In genomic region chr12:119980247-119980646, GRCh38 we compare ENCODE assay signal across 19 cellular contexts. TPM values are rescaled to one million over a fixed set of nuclear protein-coding genes. Genes with fewer than 3 reads are reported as not detected.
DNase-seq lines count a peak whose midpoint lies in the region; ATAC-seq, FAIRE-seq and TF ChIP-seq lines count a peak whose summit lies in the region.
"Had no signal": no experiment of that assay in that cellular context is flagged by ENCODE, and none has a peak within 500 bp of the region (broad histone marks: within the 10 kb centered on the region; RNA-seq: fewer than 3 reads in every experiment).

No MANE protein-coding gene starts in this region.

- no peaks in the 10 kb centered on the region for H3K9me3 Mint-ChIP-seq in activated CD8-positive, alpha-beta memory T cell treated with anti-CD3 and anti-CD28 coated beads, Interleukin-2, amount 10 ng/mL, durations not matched to agents 7 days and 5 days (ENCODE audit: low read depth)
- H3K9me3 Mint-ChIP-seq in T-helper 2 cell treated with Interferon-gamma antibody and Interleukin-4, amounts not matched to agents 5 μg/mL and 100 μg/mL, for 36 hours: no peaks in the 10 kb centered on the region
- H3K9me3 Mint-ChIP-seq in activated naive CD8-positive, alpha-beta T cell treated with anti-CD3 and anti-CD28 coated beads, Interleukin-2, amount 50 U/mL, for 24 hours: no peaks in the 10 kb centered on the region

- no peaks in the 10 kb centered on the region for H3K36me3 ChIP-seq in GM23248 (ENCODE audit: low read depth)

- peak; percentile 54 for FAIRE-seq in A549 (lab: Jason Lieb, UNC)
- FAIRE-seq: GM12878, GM18507 had no signal

- TF ChIP-seq CTCF in A549 (IDR thresholded peaks at IDR 0.05): no peak

- peaks cover 21% of the 10 kb centered on the region for H3K27me3 ChIP-seq in GM23248 (replicated peaks; ENCODE audit: insufficient read depth)

- H3K27ac ChIP-seq in A549 (no peak overlapping the region), GM23248 (no peak overlapping the region)
- H3K27ac ChIP-seq: C4-2B had no signal

- no peaks in the 10 kb centered on the region for H3K4me1 ChIP-seq in A549
- no peaks in the 10 kb centered on the region for H3K4me1 ChIP-seq in GM23248 (ENCODE audit: insufficient read depth)

- no peak overlapping the region for H2AFZ ChIP-seq in GM23248

- 2% methylated on average over 1 of the region's 1 CpG for WGBS in A549 (ENCODE audit: missing lambda C conversion rate)
- 7 to 8% methylated on average over 1 of the region's 1 CpG for WGBS in GM23248 (ENCODE audit: low coverage in 1 of 2, low lambda C conversion rate in 2 of 2, missing lambda C conversion rate in 2 of 2), 2 experiments

- H3K9ac ChIP-seq in GM23248: no peak overlapping the region

- no peak for TF ChIP-seq POLR2A in A549 (IDR thresholded peaks at IDR 0.05; ENCODE audit: low read length)

- CTCF ChIA-PET in activated CD8-positive, alpha-beta memory T cell treated with anti-CD3 and anti-CD28 coated beads, Interleukin-2, amount 10 ng/mL, durations not matched to agents 7 days and 5 days (lab: Charles Lee): interaction anchor here (0.6 to 1.0 kb wide), 2 partner anchors 42 to 107 kb away, joined by 3 read pairs; no protein-coding TSS in a partner anchor
- CTCF ChIA-PET in A549 (lab: Yijun Ruan, JAX): interaction anchor here (0.9 kb wide), 1 partner anchor 10 kb away, joined by 3 read pairs; no protein-coding TSS in a partner anchor

- in situ Hi-C loops in GM23248 (cut with MboI): no loop called here

- no peaks in the 10 kb centered on the region for H3K79me2 ChIP-seq in GM23248 (ENCODE audit: insufficient read depth)

- H3K4me1 Mint-ChIP-seq in activated CD8-positive, alpha-beta memory T cell treated with anti-CD3 and anti-CD28 coated beads, Interleukin-2, amount 10 ng/mL, durations not matched to agents 7 days and 5 days: peaks cover 9% of the 10 kb centered on the region
- peaks cover 7% of the 10 kb centered on the region for H3K4me1 Mint-ChIP-seq in T-helper 2 cell treated with Interferon-gamma antibody and Interleukin-4, amounts not matched to agents 5 μg/mL and 100 μg/mL, for 36 hours (ENCODE audit: low read depth)
- peaks cover 17% of the 10 kb centered on the region for H3K4me1 Mint-ChIP-seq in activated naive CD8-positive, alpha-beta T cell treated with anti-CD3 and anti-CD28 coated beads, Interleukin-2, amount 50 U/mL, for 24 hours

- H3K4me2 ChIP-seq in A549 (no peak overlapping the region), GM23248 (ENCODE audit: unreplicated experiment) (no peak overlapping the region)

- H4K20me1 ChIP-seq in GM23248 (ENCODE audit: insufficient read depth): no peaks in the 10 kb centered on the region

- TF ChIP-seq EP300 in A549 (IDR thresholded peaks at IDR 0.05): no peak

- DNase-seq in activated CD8-positive, alpha-beta memory T cell treated with anti-CD3 and anti-CD28 coated beads, Interleukin-2, amount 10 ng/mL, durations not matched to agents 7 days and 5 days: no peak
- DNase-seq in activated CD8-positive, alpha-beta memory T cell treated with anti-CD3 and anti-CD28 coated beads for 24 hours: no peak
- DNase-seq in A549 (ENCODE audit: low read depth in 1 of 2, low spot score in 1 of 2) (no peak), NCI-H524 treated with DMSO at 0.1 percent for 48 hours (lab: John Stamatoyannopoulos, UW) (no peak), GM23248 (no peak)
- peak; percentile 35 for DNase-seq in T-helper 2 cell treated with Interferon-gamma antibody and Interleukin-4, amounts not matched to agents 5 μg/mL and 100 μg/mL, for 36 hours (ENCODE audit: low spot score)
- no peak for DNase-seq in activated naive CD8-positive, alpha-beta T cell treated with anti-CD3 and anti-CD28 coated beads, Interleukin-2, amount 50 U/mL, for 24 hours
- DNase-seq: GDM1, HCEC 1CT, IMR-90, Kasumi-1, MM.1S, NCI-H1092 treated with DMSO at 0.1 percent for 48 hours, NCI-H1694, NCI-H510A treated with DMSO at 0.1 percent for 48 hours had no signal

- H3K9me3 ChIP-seq in A549 (no peaks in the 10 kb centered on the region), GM23248 (ENCODE audit: low read depth) (no peaks in the 10 kb centered on the region)

- no peak overlapping the region for H3K4me3 Mint-ChIP-seq in activated CD8-positive, alpha-beta memory T cell treated with anti-CD3 and anti-CD28 coated beads, Interleukin-2, amount 10 ng/mL, durations not matched to agents 7 days and 5 days
- H3K4me3 Mint-ChIP-seq in T-helper 2 cell treated with Interferon-gamma antibody and Interleukin-4, amounts not matched to agents 5 μg/mL and 100 μg/mL, for 36 hours: no peak overlapping the region
- H3K4me3 Mint-ChIP-seq in activated naive CD8-positive, alpha-beta T cell treated with anti-CD3 and anti-CD28 coated beads, Interleukin-2, amount 50 U/mL, for 24 hours: peak overlapping the region; percentile 42

- H3K36me3 Mint-ChIP-seq in activated CD8-positive, alpha-beta memory T cell treated with anti-CD3 and anti-CD28 coated beads, Interleukin-2, amount 10 ng/mL, durations not matched to agents 7 days and 5 days: no peaks in the 10 kb centered on the region
- no peaks in the 10 kb centered on the region for H3K36me3 Mint-ChIP-seq in T-helper 2 cell treated with Interferon-gamma antibody and Interleukin-4, amounts not matched to agents 5 μg/mL and 100 μg/mL, for 36 hours (ENCODE audit: low read depth)
- H3K36me3 Mint-ChIP-seq in activated naive CD8-positive, alpha-beta T cell treated with anti-CD3 and anti-CD28 coated beads, Interleukin-2, amount 50 U/mL, for 24 hours (ENCODE audit: low read depth): no peaks in the 10 kb centered on the region

- peaks cover 17% of the 10 kb centered on the region for H3K27me3 Mint-ChIP-seq in activated CD8-positive, alpha-beta memory T cell treated with anti-CD3 and anti-CD28 coated beads, Interleukin-2, amount 10 ng/mL, durations not matched to agents 7 days and 5 days
- peaks cover 4% of the 10 kb centered on the region for H3K27me3 Mint-ChIP-seq in T-helper 2 cell treated with Interferon-gamma antibody and Interleukin-4, amounts not matched to agents 5 μg/mL and 100 μg/mL, for 36 hours (ENCODE audit: low read depth)
- peaks cover 14% of the 10 kb centered on the region for H3K27me3 Mint-ChIP-seq in activated naive CD8-positive, alpha-beta T cell treated with anti-CD3 and anti-CD28 coated beads, Interleukin-2, amount 50 U/mL, for 24 hours

- POLR2A ChIA-PET in A549 (lab: Yijun Ruan, JAX): no interaction called here

- H3K27ac Mint-ChIP-seq in activated CD8-positive, alpha-beta memory T cell treated with anti-CD3 and anti-CD28 coated beads, Interleukin-2, amount 10 ng/mL, durations not matched to agents 7 days and 5 days: no peak overlapping the region
- H3K27ac Mint-ChIP-seq in T-helper 2 cell treated with Interferon-gamma antibody and Interleukin-4, amounts not matched to agents 5 μg/mL and 100 μg/mL, for 36 hours: peak overlapping the region; percentile 27
- peak overlapping the region; percentile 83 for H3K27ac Mint-ChIP-seq in activated naive CD8-positive, alpha-beta T cell treated with anti-CD3 and anti-CD28 coated beads, Interleukin-2, amount 50 U/mL, for 24 hours

- peak; percentile 66 for ATAC-seq in activated CD8-positive, alpha-beta memory T cell treated with anti-CD3 and anti-CD28 coated beads, Interleukin-2, amount 10 ng/mL, durations not matched to agents 7 days and 5 days
- no peak for ATAC-seq in A549
- peak; percentile 94 for ATAC-seq in activated naive CD8-positive, alpha-beta T cell treated with anti-CD3 and anti-CD28 coated beads, Interleukin-2, amount 50 U/mL, for 24 hours
- ATAC-seq: GM12878 had no signal

- no peaks in the 10 kb centered on the region for H3K9me2 ChIP-seq in GM23248 (ENCODE audit: insufficient read depth)

- H3F3A ChIP-seq in GM23248 (ENCODE audit: insufficient read depth): no peaks in the 10 kb centered on the region

- H3K4me3 ChIP-seq in A549: no peak overlapping the region
- H3K4me3 ChIP-seq in GM23248: no peak overlapping the region
- H3K4me3 ChIP-seq: GM12878 had no signal

- TF ChIP-seq RAD21 in A549 (conservative IDR thresholded peaks at IDR 0.05 in 1 of 2, IDR thresholded peaks at IDR 0.05 in 1 of 2): no peak

TF ChIP-seq in A549, 52 proteins besides CTCF, POLR2A, EP300 and RAD21:
- TF ChIP-seq CHD2 (IDR thresholded peaks at IDR 0.05; ENCODE audit: low read length, partially characterized antibody) (no peak), HDAC2 (IDR thresholded peaks at IDR 0.05) (no peak), FOSL2 (IDR thresholded peaks at IDR 0.05) (no peak), FOSL2 (CRISPR knock-in tag; IDR thresholded peaks at IDR 0.05) (no peak), CHD4 (IDR thresholded peaks at IDR 0.05; ENCODE audit: borderline replicate concordance) (no peak)
TF ChIP-seq in A549: peak in this region for 0.

RNA-seq across cellular contexts. Expression of gene BICDL1, which starts 8.8 kb away (rescaled TPM):
- total RNA-seq in activated CD8-positive, alpha-beta memory T cell treated with anti-CD3 and anti-CD28 coated beads, Interleukin-2, amount 10 ng/mL, durations not matched to agents 7 days and 5 days: 10 to 100 TPM; 59.8 to 62.9 TPM
- polyA plus RNA-seq in A549 (2011; rRNA removed) (4.5 and 5.8 TPM in 2 replicates), A549 (2017; fragmentation: RNase III; extraction: RNeasy Plus Mini Kit Qiagen cat#74134 plus additional on column Dnase treatment) (2.6 to 3.8 TPM (median 3.5 TPM) in 3 replicates), GM23248 (2016; fragmentation: Nextera tagmentation; extraction: Ambion mirVana) (not detected in 2 replicates)
- 2.8 and 3.0 TPM in 2 replicates for polyA plus RNA-seq in A549 (2012; cell fraction: cytosol; rRNA removed)
- polyA plus RNA-seq in A549 (2012; cell fraction: nucleus; rRNA removed): 5.7 and 6.0 TPM in 2 replicates
- 3.7 and 5.4 TPM in 2 replicates for polyA minus RNA-seq in A549 (2011; rRNA and poly(A)+ RNA removed)
- not detected in 2 replicates for total RNA-seq in GM23248 (2014; rRNA removed; shearing (Covaris generic))
- total RNA-seq: HT1080, IMR-90 had no signal
- polyA plus RNA-seq: IMR-90 had no signal

Comparison
In these comparisons a context has a peak if more than half of its experiments do, and no peak if none do; other contexts are left out.
1. ATAC-seq: peak in activated CD8-positive, alpha-beta memory T cell treated with anti-CD3 and anti-CD28 coated beads, Interleukin-2, amount 10 ng/mL, durations not matched to agents 7 days and 5 days (single experiment) and activated naive CD8-positive, alpha-beta T cell treated with anti-CD3 and anti-CD28 coated beads, Interleukin-2, amount 50 U/mL, for 24 hours (single experiment); none in A549 (0 of 2).
2. RNA of gene BICDL1, which starts 8.8 kb away (total RNA-seq): 59.8 to 62.9 TPM in activated CD8-positive, alpha-beta memory T cell treated with anti-CD3 and anti-CD28 coated beads, Interleukin-2, amount 10 ng/mL, durations not matched to agents 7 days and 5 days; not detected in GM23248; every median in the first group is over 10 times any median in the second.